28 cellular contexts compared by ENCODE assay signal in the genomic region with DNA sequence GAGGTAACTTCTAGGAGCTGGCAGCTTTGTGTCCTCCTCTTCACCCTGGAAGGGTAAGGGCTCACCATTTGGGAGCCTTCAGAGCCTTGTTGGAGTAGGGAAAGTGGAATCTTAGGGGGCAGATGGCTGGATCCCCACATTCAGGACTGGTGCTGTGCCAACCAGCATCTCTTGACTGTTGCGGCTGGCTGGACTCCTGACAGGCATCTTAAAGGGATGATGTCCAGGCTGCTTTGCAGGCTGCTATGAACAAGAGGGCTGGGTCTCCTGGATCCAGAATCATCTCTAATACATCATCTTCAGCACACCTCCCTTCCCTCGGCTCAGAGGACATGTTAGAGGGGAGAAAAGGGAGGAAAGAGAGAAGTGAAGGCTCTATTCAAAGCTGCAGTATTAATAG. TPM values are rescaled to one million over a fixed set of nuclear protein-coding genes. Genes with fewer than 3 reads are reported as not detected.
"Had no signal": no experiment of that assay in that cellular context is flagged by ENCODE, and none has a peak within 500 bp of the region (broad histone marks: within the 10 kb centered on the region; RNA-seq: fewer than 3 reads in every experiment).

No MANE protein-coding gene starts in this region.

- H3K9me3 ChIP-seq: left ventricle myocardium inferior, mucosa of descending colon, right atrium auricular region, right lobe of liver, stomach, testis, thyroid gland, transverse colon, upper lobe of left lung, vagina had no signal

- H2AFZ ChIP-seq: hepatocyte, parathyroid adenoma had no signal

- H3K36me3 Mint-ChIP-seq: memory B cell; natural killer cell treated with Interleukin-12 subunit alpha and Interleukin-12 subunit beta and Interleukin-15 and Interleukin-18, amount 100 ng/mL, for 72 hours; stimulated activated memory B cell treated with anti-CD40 and anti-IgM and Interleukin-4, amounts not matched to agents 10 μg/mL and 1 μg/mL and 100 μg/mL, for 72 hours had no signal

- H3K27ac ChIP-seq: hepatocyte, left ventricle myocardium inferior, parathyroid adenoma, right atrium auricular region, right lobe of liver, stomach, testis, thyroid gland, transverse colon, upper lobe of left lung, vagina had no signal

- H3K27ac Mint-ChIP-seq: memory B cell; natural killer cell treated with Interleukin-12 subunit alpha and Interleukin-12 subunit beta and Interleukin-15 and Interleukin-18, amount 100 ng/mL, for 72 hours; stimulated activated memory B cell treated with anti-CD40 and anti-IgM and Interleukin-4, amounts not matched to agents 10 μg/mL and 1 μg/mL and 100 μg/mL, for 72 hours had no signal

- ATAC-seq: naive thymus-derived CD4-positive, alpha-beta T cell; natural killer cell treated with Interleukin-12 subunit alpha and Interleukin-12 subunit beta and Interleukin-15 and Interleukin-18, amount 100 ng/mL, for 72 hours; right lobe of liver; stimulated activated memory B cell treated with anti-CD40 and anti-IgM and Interleukin-4, amounts not matched to agents 10 μg/mL and 1 μg/mL and 100 μg/mL, for 72 hours; stimulated activated naive CD8-positive, alpha-beta T cell treated with anti-CD3 and anti-CD28 coated beads, Interleukin-15, Interleukin-2, amounts not matched to agents 100 U/mL and 50 U/mL, for 24 hours had no signal

- H3K4me3 Mint-ChIP-seq: memory B cell; naive thymus-derived CD4-positive, alpha-beta T cell; natural killer cell treated with Interleukin-12 subunit alpha and Interleukin-12 subunit beta and Interleukin-15 and Interleukin-18, amount 100 ng/mL, for 72 hours; stimulated activated memory B cell treated with anti-CD40 and anti-IgM and Interleukin-4, amounts not matched to agents 10 μg/mL and 1 μg/mL and 100 μg/mL, for 72 hours had no signal

- H3K4me2 ChIP-seq: hepatocyte, smooth muscle cell had no signal

- H3K9me3 Mint-ChIP-seq: memory B cell; naive thymus-derived CD4-positive, alpha-beta T cell; natural killer cell treated with Interleukin-12 subunit alpha and Interleukin-12 subunit beta and Interleukin-15 and Interleukin-18, amount 100 ng/mL, for 72 hours; stimulated activated memory B cell treated with anti-CD40 and anti-IgM and Interleukin-4, amounts not matched to agents 10 μg/mL and 1 μg/mL and 100 μg/mL, for 72 hours had no signal

- H3K27me3 ChIP-seq: hepatocyte, right atrium auricular region, testis, thyroid gland, transverse colon, vagina had no signal

- H3K79me2 ChIP-seq: parathyroid adenoma had no signal

- H3K4me3 ChIP-seq: hepatocyte, left ventricle myocardium inferior, lung, mucosa of descending colon, right atrium auricular region, right lobe of liver, smooth muscle cell, stomach, testis, thyroid gland, transverse colon, upper lobe of left lung, vagina had no signal

- H3K36me3 ChIP-seq: right lobe of liver, thyroid gland, transverse colon had no signal

- DNase-seq: islet precursor cell; left ventricle myocardium inferior; midbrain; mucosa of descending colon; naive thymus-derived CD4-positive, alpha-beta T cell; nucleus accumbens; right lobe of liver; stimulated activated CD4-positive, alpha-beta T cell treated with anti-CD3 and anti-CD28 coated beads, Interleukin-1b, Interleukin-23, amount 100 ng/mL, for 48 hours; stimulated activated CD4-positive, alpha-beta T cell treated with anti-CD3 and anti-CD28 coated beads, Interleukin-2, amount 100 ng/mL, for 48 hours; stimulated activated CD4-positive, alpha-beta T cell treated with anti-CD3 and anti-CD28 coated beads, Interleukin-4, amount 100 ng/mL, for 4 hours; stimulated activated CD8-positive, alpha-beta memory T cell treated with anti-CD3 and anti-CD28 coated beads, Interleukin-4, amount 100 ng/mL, for 48 hours; stimulated activated naive CD8-positive, alpha-beta T cell treated with anti-CD3 and anti-CD28 coated beads, Interleukin-15, Interleukin-2, amounts not matched to agents 100 U/mL and 50 U/mL, for 24 hours; stomach; testis; transverse colon; upper lobe of left lung had no signal

- H3K27me3 Mint-ChIP-seq: memory B cell; natural killer cell treated with Interleukin-12 subunit alpha and Interleukin-12 subunit beta and Interleukin-15 and Interleukin-18, amount 100 ng/mL, for 72 hours; progenitor cell of endocrine pancreas; stimulated activated memory B cell treated with anti-CD40 and anti-IgM and Interleukin-4, amounts not matched to agents 10 μg/mL and 1 μg/mL and 100 μg/mL, for 72 hours had no signal

RNA-seq across cellular contexts. Expression of a gene that starts 43.0 kb away (rescaled TPM):
- total RNA-seq: myocyte had no signal
